ENCODE assay signal across 9 cellular contexts in the genomic region with DNA sequence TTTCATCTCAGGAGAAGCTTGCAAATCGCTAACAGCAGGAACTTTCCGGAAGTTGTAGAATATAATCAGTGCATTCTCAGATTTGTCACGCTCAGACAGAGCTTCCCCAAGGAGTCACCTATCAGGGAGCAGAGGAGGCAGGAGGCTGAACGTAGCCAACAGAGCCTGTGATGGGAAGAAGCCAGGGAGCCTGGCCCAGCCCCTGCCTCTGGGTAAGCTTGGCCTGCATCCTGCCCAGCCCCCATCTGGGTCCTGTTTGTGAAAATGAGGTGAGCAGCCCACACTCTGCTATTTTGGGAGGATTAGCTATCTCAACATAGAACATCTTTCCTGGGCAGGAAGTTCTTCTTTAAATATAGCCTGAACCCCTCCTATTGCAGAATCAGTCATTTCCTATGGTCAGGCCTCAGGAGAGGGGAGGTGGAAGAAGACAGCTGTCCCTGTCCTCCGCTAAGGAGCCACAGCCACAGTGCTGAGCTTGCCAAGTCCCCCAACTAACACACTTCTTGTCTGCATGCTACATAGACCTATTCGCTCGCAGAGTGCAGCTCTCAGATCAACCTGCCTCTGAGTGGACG. TPM values are rescaled to one million over a fixed set of nuclear protein-coding genes. Genes with fewer than 3 reads are reported as not detected.
DNase-seq lines count a peak whose midpoint lies in the region; ATAC-seq and TF ChIP-seq lines count a peak whose summit lies in the region.
"Had no signal": no experiment of that assay in that cellular context is flagged by ENCODE, and none has a peak within 500 bp of the region (broad histone marks: within the 10 kb centered on the region; RNA-seq: fewer than 3 reads in every experiment).

No MANE protein-coding gene starts in this region.

- H3K36me3 ChIP-seq in CD8-positive, alpha-beta memory T cell (ENCODE audit: insufficient read depth, low read length) = no peaks in the 10 kb centered on the region

- peaks cover 11% of the 10 kb centered on the region for H3K27me3 ChIP-seq in CD8-positive, alpha-beta memory T cell (ENCODE audit: insufficient read depth, low read length, poor library complexity, severe bottlenecking)

- peak overlapping the region in 1 of 8 donors; percentile 38 for H3K27ac Mint-ChIP-seq in CD8-positive, alpha-beta memory T cell
- H3K27ac Mint-ChIP-seq in activated naive CD4-positive, alpha-beta T cell treated with anti-CD3 and anti-CD28 coated beads for 36 hours = no peak overlapping the region

- POLR2A ChIA-PET in CD8-positive, alpha-beta memory T cell (lab: Charles Lee) = no interaction called here

- H3K9me3 Mint-ChIP-seq in CD8-positive, alpha-beta memory T cell = no peaks in the 10 kb centered on the region
- H3K9me3 Mint-ChIP-seq in activated naive CD4-positive, alpha-beta T cell treated with anti-CD3 and anti-CD28 coated beads for 36 hours = no peaks in the 10 kb centered on the region

- ATAC-seq in GM21447 (IDR thresholded peaks at IDR 0.05; ENCODE audit: unreplicated experiment) (peak; percentile 89), HG03442 (IDR thresholded peaks at IDR 0.05; ENCODE audit: unreplicated experiment) (peak; percentile 76), left ventricle myocardium superior (peak; percentile 45)

- CTCF ChIA-PET in CD8-positive, alpha-beta memory T cell (lab: Charles Lee) = no interaction called here
- CTCF ChIA-PET in activated naive CD4-positive, alpha-beta T cell treated with anti-CD3 and anti-CD28 coated beads for 36 hours (lab: Charles Lee) = interaction anchor here (0.6 to 1.0 kb wide), 4 partner anchors 9 to 924 kb away, joined by 3 to 5 read pairs (median 3); no protein-coding TSS in a partner anchor

- peaks cover 9 to 48% of the 10 kb centered on the region in 2 donors for H3K27me3 Mint-ChIP-seq in CD8-positive, alpha-beta memory T cell
- peaks cover 8% of the 10 kb centered on the region for H3K27me3 Mint-ChIP-seq in activated naive CD4-positive, alpha-beta T cell treated with anti-CD3 and anti-CD28 coated beads for 36 hours (ENCODE audit: low read depth)

- H3K27ac ChIP-seq in CD8-positive, alpha-beta memory T cell (ENCODE audit: low read depth, low read length) = no peak overlapping the region

- intact Hi-C loops in left ventricle myocardium superior (cut with micrococcal nuclease) = no loop called here
- intact Hi-C loops in activated naive CD4-positive, alpha-beta T cell treated with anti-CD3 and anti-CD28 coated beads for 36 hours (cut with micrococcal nuclease) = no loop called here

- H3K4me3 Mint-ChIP-seq in CD8-positive, alpha-beta memory T cell = peak overlapping the region in 1 of 7 donors; percentile 16
- H3K4me3 Mint-ChIP-seq in activated naive CD4-positive, alpha-beta T cell treated with anti-CD3 and anti-CD28 coated beads for 36 hours = no peak overlapping the region

- no peaks in the 10 kb centered on the region for H3K4me1 ChIP-seq in CD8-positive, alpha-beta memory T cell (ENCODE audit: insufficient read depth, low read length)

- peaks cover 0 to 5% (median 2%) of the 10 kb centered on the region in 3 donors for H3K4me1 Mint-ChIP-seq in CD8-positive, alpha-beta memory T cell
- no peaks in the 10 kb centered on the region for H3K4me1 Mint-ChIP-seq in activated naive CD4-positive, alpha-beta T cell treated with anti-CD3 and anti-CD28 coated beads for 36 hours (ENCODE audit: low read depth)

- H3K36me3 Mint-ChIP-seq in CD8-positive, alpha-beta memory T cell = no peaks in the 10 kb centered on the region
- H3K36me3 Mint-ChIP-seq in activated naive CD4-positive, alpha-beta T cell treated with anti-CD3 and anti-CD28 coated beads for 36 hours (ENCODE audit: low read depth) = no peaks in the 10 kb centered on the region

- DNase-seq in GM12865 (ENCODE audit: low read depth) (peak; percentile 80), left ventricle myocardium superior (peak; percentile 50)
- DNase-seq in activated effector memory CD4-positive, alpha-beta T cell treated with anti-CD3 and anti-CD28 coated beads, Interleukin-2, amount 50 U/mL, for 16 hours = no peak
- no peak for DNase-seq in activated CD8-positive, alpha-beta memory T cell treated with anti-CD3 and anti-CD28 coated beads, Interleukin-2, amount 50 U/mL, for 48 hours
- DNase-seq in CD8-positive, alpha-beta memory T cell = no peak
- no peak for DNase-seq in activated naive CD4-positive, alpha-beta T cell treated with anti-CD3 and anti-CD28 coated beads for 36 hours
- DNase-seq: stimulated activated naive CD4-positive, alpha-beta T cell had no signal

- no peak overlapping the region; the same call in 1 of the 2 replicates for H3K4me3 ChIP-seq in GM12865 (ENCODE audit: low read depth, low read length)
- H3K4me3 ChIP-seq in CD8-positive, alpha-beta memory T cell (ENCODE audit: low read length) = no peak overlapping the region

- TF ChIP-seq CTCF in GM12865 (IDR thresholded peaks at IDR 0.05; ENCODE audit: insufficient read depth, low read depth, low read length, missing control alignments) = no peak

- H3K9me3 ChIP-seq in CD8-positive, alpha-beta memory T cell (ENCODE audit: low read length) = no peaks in the 10 kb centered on the region

RNA-seq across cellular contexts. Expression of a gene that starts 19.2 kb away (rescaled TPM):
- 77.1 TPM for total RNA-seq in left ventricle myocardium superior
- under 1 TPM in 1 of 2 experiments, not detected in 1; 0.28 TPM for total RNA-seq in CD8-positive, alpha-beta memory T cell
- 0.78 TPM for polyA plus RNA-seq in CD8-positive, alpha-beta memory T cell
- not detected for total RNA-seq in activated naive CD4-positive, alpha-beta T cell treated with anti-CD3 and anti-CD28 coated beads for 36 hours

Comparison
In these comparisons a context has a peak if more than half of its experiments do, and no peak if none do; other contexts are left out.
1. DNase-seq: peak in GM12865 (single experiment) and left ventricle myocardium superior (single experiment); none in activated effector memory CD4-positive, alpha-beta T cell treated with anti-CD3 and anti-CD28 coated beads, Interleukin-2, amount 50 U/mL, for 16 hours (single experiment), activated CD8-positive, alpha-beta memory T cell treated with anti-CD3 and anti-CD28 coated beads, Interleukin-2, amount 50 U/mL, for 48 hours (single experiment), CD8-positive, alpha-beta memory T cell (0 of 5) and activated naive CD4-positive, alpha-beta T cell treated with anti-CD3 and anti-CD28 coated beads for 36 hours (single experiment).
2. RNA of a gene that starts 19.2 kb away (total RNA-seq): 77.1 TPM in left ventricle myocardium superior (single experiment); 0.28 TPM in CD8-positive, alpha-beta memory T cell and not detected in activated naive CD4-positive, alpha-beta T cell treated with anti-CD3 and anti-CD28 coated beads for 36 hours; every median in the first group is over 10 times any median in the second.
3. Peak in every context shown above with its lines, with median percentiles within 50 percentile points of each other: ATAC-seq.